ENCODE assay signal across 8 cellular contexts in the genomic region with DNA sequence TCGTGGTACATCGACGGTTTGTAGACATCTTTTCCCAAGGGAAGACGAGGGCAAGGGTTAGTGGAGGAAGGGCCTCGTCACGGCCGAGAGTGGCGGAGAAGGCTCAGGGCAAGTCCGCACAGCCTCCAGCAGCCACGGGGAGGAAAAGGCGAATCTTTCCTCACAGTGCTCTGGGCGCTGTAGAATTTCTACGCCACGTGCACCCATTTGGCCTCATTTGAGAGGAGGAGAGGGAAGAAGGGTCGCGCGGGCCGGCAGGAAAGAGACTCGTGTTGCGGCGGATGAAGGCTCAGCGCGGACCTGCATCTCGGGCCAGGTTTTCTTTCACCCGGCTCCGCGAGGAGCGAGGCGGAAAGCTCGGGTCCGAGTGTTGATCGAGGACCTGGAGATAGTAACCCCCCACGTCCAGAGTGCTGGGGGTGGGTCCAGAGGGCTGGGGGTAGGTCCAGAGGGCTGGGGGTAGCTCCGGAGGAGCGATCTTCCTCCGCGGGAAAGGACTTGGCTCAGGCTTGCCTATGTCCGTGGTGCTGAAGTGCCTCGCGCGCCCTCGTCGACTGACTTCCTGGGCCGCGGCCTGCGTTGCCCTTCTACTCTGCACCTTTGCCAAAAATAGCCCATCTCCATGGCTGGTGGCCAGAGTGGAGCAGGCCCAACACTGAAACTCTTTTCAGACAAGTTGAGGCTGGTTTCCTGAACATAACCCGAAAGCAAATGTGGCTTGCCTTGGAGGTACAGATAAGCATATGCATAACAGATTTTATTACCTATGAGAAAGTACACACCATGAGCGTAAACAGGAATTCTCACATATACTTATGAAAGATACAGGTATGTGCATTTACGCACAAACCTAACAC. TPM values are rescaled to one million over a fixed set of nuclear protein-coding genes. Genes with fewer than 3 reads are reported as not detected.
DNase-seq lines count a peak whose midpoint lies in the region; ATAC-seq and TF ChIP-seq lines count a peak whose summit lies in the region.

No MANE protein-coding gene starts in this region.

- H3K4me2 ChIP-seq in PC-9 (peak overlapping the region; percentile 86), neuronal stem cell (ENCODE audit: insufficient read depth, low read length, poor library complexity, severe bottlenecking) (peak overlapping the region; percentile 92)

- H3K9me2 ChIP-seq in PC-9 (ENCODE audit: insufficient read depth), result no peaks in the 10 kb centered on the region

- H2BK5ac ChIP-seq in neuronal stem cell (ENCODE audit: low read length), result no peak overlapping the region

- no peak overlapping the region for H3K23ac ChIP-seq in neuronal stem cell (ENCODE audit: low read depth, low read length, poor library complexity)

- H3K9me3 ChIP-seq in HEK293 (ENCODE audit: control insufficient read depth, insufficient read depth, low read depth, low read length), result no peaks in the 10 kb centered on the region
- H3K9me3 ChIP-seq in PC-9 (ENCODE audit: insufficient read depth, low read depth), result no peaks in the 10 kb centered on the region; the same call in 1 of the 2 replicates
- peaks cover 0 to 20% of the 10 kb centered on the region in 2 donors for H3K9me3 ChIP-seq in neuronal stem cell (replicated peaks in 1 of 2; ENCODE audit: control insufficient read depth in 2 of 2, insufficient read depth in 1 of 2, low read depth in 1 of 2, low read length in 2 of 2)

- H2BK120ac ChIP-seq in neuronal stem cell (ENCODE audit: low read depth, low read length), result no peak overlapping the region

- H3K9me3 Mint-ChIP-seq in activated naive CD4-positive, alpha-beta T cell treated with anti-CD3 and anti-CD28 coated beads, Interleukin-2, amount 50 U/mL, for 24 hours, result peaks cover 14% of the 10 kb centered on the region

- H4K91ac ChIP-seq in neuronal stem cell (ENCODE audit: low read depth, low read length, poor library complexity), result no peak overlapping the region

- H3K27me3 ChIP-seq in PC-9 (ENCODE audit: insufficient read depth, low read depth) (no peaks in the 10 kb centered on the region), neuronal stem cell (ENCODE audit: control insufficient read depth in 3 of 3, insufficient read depth in 3 of 3, low read depth in 1 of 3, low read length in 3 of 3) (peaks cover 0 to 21% (median 2%) of the 10 kb centered on the region in 3 experiments)

- H3K27ac ChIP-seq in HEK293 (ENCODE audit: extremely low read depth, low read depth, low read length), result peak overlapping the region; percentile 78; the same call in 1 of the 2 replicates
- H3K27ac ChIP-seq in PC-9, result peak overlapping the region; percentile 53
- H3K27ac ChIP-seq in neuronal stem cell (replicated peaks; ENCODE audit: low read length), result no peak overlapping the region

- H3K4me1 ChIP-seq in HEK293 (ENCODE audit: control insufficient read depth, insufficient read depth, low read length) (peaks cover 5% of the 10 kb centered on the region; the same call in 1 of the 2 replicates), PC-9 (replicated peaks; ENCODE audit: insufficient read depth) (peaks cover 19% of the 10 kb centered on the region), neuronal stem cell (ENCODE audit: control insufficient read depth in 2 of 2, insufficient read depth in 1 of 2, low read depth in 1 of 2, low read length in 2 of 2) (peaks cover 9 to 15% of the 10 kb centered on the region in 2 donors)

- peak overlapping the region; percentile 97 for H2AFZ ChIP-seq in PC-9
- peak overlapping the region; percentile 97 for H2AFZ ChIP-seq in neuronal stem cell (ENCODE audit: low read length)

- peaks cover 11% of the 10 kb centered on the region; the same call in 1 of the 2 replicates for H4K20me1 ChIP-seq in PC-9 (ENCODE audit: insufficient read depth)

- no peak overlapping the region for H4K8ac ChIP-seq in neuronal stem cell (ENCODE audit: low read depth, low read length)

- peaks cover 5% of the 10 kb centered on the region for H3K36me3 Mint-ChIP-seq in activated naive CD4-positive, alpha-beta T cell treated with anti-CD3 and anti-CD28 coated beads, Interleukin-2, amount 50 U/mL, for 24 hours

- CTCF ChIA-PET in HEK293 (lab: Yijun Ruan, JAX) (interaction anchor here (0.7 kb wide), 1 partner anchor 746 kb away, joined by 3 read pairs; no protein-coding TSS in a partner anchor), PC-9 (lab: Charles Lee) (interaction anchor here (1.6 kb wide), 1 partner anchor 68 kb away, joined by 3 read pairs; a partner anchor contains a TSS)

- H3K18ac ChIP-seq in neuronal stem cell (ENCODE audit: low read length), result no peak overlapping the region

- H3K14ac ChIP-seq in neuronal stem cell (ENCODE audit: low read length), result no peak overlapping the region

- peak overlapping the region; percentile 43 for H3K27ac Mint-ChIP-seq in activated naive CD4-positive, alpha-beta T cell treated with anti-CD3 and anti-CD28 coated beads, Interleukin-2, amount 50 U/mL, for 24 hours

- peak overlapping the region; percentile 61 for H3K4me3 ChIP-seq in HEK293 (ENCODE audit: low read depth, low read length)
- H3K4me3 ChIP-seq in PC-9, result peak overlapping the region; percentile 67
- peak overlapping the region; percentile 83 to 87 for H3K4me3 ChIP-seq in neuronal stem cell (ENCODE audit: low read length in 2 of 2)

- ATAC-seq in GM18909 (IDR thresholded peaks at IDR 0.05; ENCODE audit: poor library complexity, unreplicated experiment), result no peak

- no peaks in the 10 kb centered on the region for H3K79me1 ChIP-seq in neuronal stem cell (ENCODE audit: low read depth, low read length)

- POLR2A ChIA-PET in HEK293 (lab: Yijun Ruan, JAX) (no interaction called here), PC-9 (lab: Charles Lee; ENCODE audit: unreplicated experiment) (interaction anchor here (0.6 to 0.7 kb wide), 2 partner anchors 68 to 106 kb away, joined by 3 read pairs; a partner anchor contains a TSS)

- H3K79me2 ChIP-seq in PC-9 (ENCODE audit: low read depth), result peaks cover 58% of the 10 kb centered on the region

- intact Hi-C loops in PC-9 (cut with micrococcal nuclease; ENCODE audit: unreplicated experiment), result loop anchor here (2.0 kb wide), 3 partner anchors 43 to 195 kb away; a partner anchor contains a TSS
- intact Hi-C loops in head of caudate nucleus (cut with DNase I), result loop anchor here (2.0 kb wide), 1 partner anchor 67 kb away; a partner anchor contains a TSS

- no peak overlapping the region for H2BK15ac ChIP-seq in neuronal stem cell (ENCODE audit: low read length)

- no peak overlapping the region for H2AK5ac ChIP-seq in neuronal stem cell (ENCODE audit: low read depth, low read length)

- peaks cover 3% of the 10 kb centered on the region; the same call in 1 of the 2 replicates for H3F3A ChIP-seq in PC-9 (ENCODE audit: insufficient read depth, low read depth)

- no CpG with 5 or more reads among the region's 49 CpGs for WGBS in neuronal stem cell (ENCODE audit: extremely low coverage in 2 of 2, insufficient read length in 2 of 2, insufficient replicate concordance in 1 of 2), 2 donors

- peak; percentile 54 for DNase-seq in AG08396 (ENCODE audit: low spot score)
- peak; percentile 46 to 47 for DNase-seq in PC-9
- peak in 40 of 42 donors; percentile 9 to 66 (median 34) for DNase-seq in head of caudate nucleus
- DNase-seq in neuronal stem cell (ENCODE audit: low spot score), result peak; percentile 27
- DNase-seq in COLO829 (ENCODE audit: low spot score), result no peak

- BruUV-seq in PC-9 (replicated peaks; lab: Mats Ljungman, UMichigan), result no TSS peak

- TF ChIP-seq CTCF in HEK293 (tag by site-specific recombination; IDR thresholded peaks at IDR 0.05) (no peak), PC-9 (conservative IDR thresholded peaks at IDR 0.05) (no peak)

- H3K27me3 Mint-ChIP-seq in activated naive CD4-positive, alpha-beta T cell treated with anti-CD3 and anti-CD28 coated beads, Interleukin-2, amount 50 U/mL, for 24 hours, result peaks cover 43% of the 10 kb centered on the region

- peak overlapping the region; percentile 91 for H3K4me3 Mint-ChIP-seq in activated naive CD4-positive, alpha-beta T cell treated with anti-CD3 and anti-CD28 coated beads, Interleukin-2, amount 50 U/mL, for 24 hours

- H3K36me3 ChIP-seq in HEK293 (ENCODE audit: control insufficient read depth in 2 of 2, insufficient read depth in 1 of 2, low read length in 2 of 2) (no peaks in the 10 kb centered on the region), PC-9 (ENCODE audit: low read depth) (0 out of 2 replicates have a peak, but pooled peaks cover 4% of the 10 kb centered on the region), neuronal stem cell (replicated peaks in 1 of 2; ENCODE audit: control insufficient read depth in 2 of 2, insufficient read depth in 2 of 2, low read length in 2 of 2) (peaks cover 0 to 2% of the 10 kb centered on the region in 2 donors)

- peak overlapping the region; percentile 9 for H3K9ac ChIP-seq in neuronal stem cell (ENCODE audit: low read depth, low read length, poor library complexity)

- H3K4ac ChIP-seq in neuronal stem cell (ENCODE audit: low read length), result no peak overlapping the region

- H3K4me1 Mint-ChIP-seq in activated naive CD4-positive, alpha-beta T cell treated with anti-CD3 and anti-CD28 coated beads, Interleukin-2, amount 50 U/mL, for 24 hours, result peaks cover 13% of the 10 kb centered on the region

- H2BK12ac ChIP-seq in neuronal stem cell (ENCODE audit: low read length), result no peak overlapping the region

RNA-seq across cellular contexts. Expression of a gene that starts 1.1 kb away (rescaled TPM):
- total RNA-seq in PC-9 (2021), result 3.1 and 5.0 TPM in 2 replicates
- 0.82 TPM for polyA plus RNA-seq in neuronal stem cell (2013, experiment 1 of 2)
- polyA plus RNA-seq in neuronal stem cell (2013, experiment 2 of 2), result 0.73 TPM

RNA-seq across cellular contexts. Expression of a gene that starts 42.0 kb away (rescaled TPM):
- 42.7 and 71.4 TPM in 2 replicates for total RNA-seq in PC-9 (2021)
- polyA plus RNA-seq in neuronal stem cell (2013, experiment 1 of 2), result 20.9 TPM
- polyA plus RNA-seq in neuronal stem cell (2013, experiment 2 of 2), result 22.2 TPM
